Comparison of ENCODE assay signal across 24 cellular contexts in genomic region chr1:224137518-224137917, GRCh38. TPM values are rescaled to one million over a fixed set of nuclear protein-coding genes. Genes with fewer than 3 reads are reported as not detected.
A peak's percentile ranks its signal among the peaks of the same experiment; 100 is the strongest.
DNase-seq lines count a peak whose midpoint lies in the region; ATAC-seq and TF ChIP-seq lines count a peak whose summit lies in the region.
"Had no signal": no experiment of that assay in that cellular context is flagged by ENCODE, and none has a peak within 500 bp of the region (broad histone marks: within the 10 kb centered on the region; RNA-seq: fewer than 3 reads in every experiment).

No MANE protein-coding gene starts in this region.

- H3K9me3 ChIP-seq in Panc1 (ENCODE audit: control insufficient read depth, insufficient read depth, low read depth, low read length): no peaks in the 10 kb centered on the region
- H3K9me3 ChIP-seq: BLaER1, Caco-2, Peyer's patch had no signal

- H3K27me3 ChIP-seq in Panc1 (ENCODE audit: control insufficient read depth, insufficient read depth, low read length): no peaks in the 10 kb centered on the region
- H3K27me3 ChIP-seq: BLaER1, Peyer's patch had no signal

- TF ChIP-seq CTCF in 22Rv1 (IDR thresholded peaks at IDR 0.05): no peak
- TF ChIP-seq CTCF in C4-2B (conservative IDR thresholded peaks at IDR 0.05): no peak
- TF ChIP-seq CTCF in Panc1 (IDR thresholded peaks at IDR 0.05): no peak

- H3K27ac ChIP-seq in 22Rv1 (peak overlapping the region; percentile 5), C4-2B (peak overlapping the region; percentile 53; the same call in 1 of the 2 replicates), Panc1 (ENCODE audit: low read length) (no peak overlapping the region)
- H3K27ac ChIP-seq: BLaER1, HL-60, Peyer's patch had no signal

- H3K4me3 ChIP-seq in Panc1 (ENCODE audit: low read depth in 2 of 2, low read length in 2 of 2): no peak overlapping the region
- H3K4me3 ChIP-seq: BLaER1, Peyer's patch had no signal

- DNase-seq in Panc1 (ENCODE audit: low read depth, low spot score) (no peak), left lobe of liver (ENCODE audit: low spot score) (no peak), NCI-H2171 (lab: John Stamatoyannopoulos, UW) (no peak)
- DNase-seq: ACHN; Caco-2; CD4-positive, alpha-beta memory T cell; DMS 273 treated with DMSO at 0.1 percent for 48 hours; DND-41; HFFc6; KG1; NCI-H1092 treated with DMSO at 0.1 percent for 48 hours; NCI-H1436 treated with DMSO at 0.1 percent for 48 hours; NCI-H1930; NCI-H226; NCI-H510A treated with DMSO at 0.1 percent for 48 hours; NCI-H748 treated with DMSO at 0.1 percent for 48 hours; Peyer's patch had no signal

- CTCF ChIA-PET in Panc1 (lab: Charles Lee): no interaction called here

- no peaks in the 10 kb centered on the region for H3K4me1 ChIP-seq in Panc1 (ENCODE audit: control insufficient read depth, insufficient read depth, low read length)
- H3K4me1 ChIP-seq: BLaER1, Peyer's patch had no signal

- BruUV-seq in Panc1 (replicated peaks; lab: Mats Ljungman, UMichigan): TSS peak; percentile 39

- POLR2A ChIA-PET in Panc1 (lab: Charles Lee): no interaction called here

- H3K36me3 ChIP-seq in Panc1 (ENCODE audit: control insufficient read depth, insufficient read depth, low read length): peaks cover 10% of the 10 kb centered on the region; the same call in 1 of the 2 replicates

- intact Hi-C loops in Panc1 (cut with micrococcal nuclease; ENCODE audit: unreplicated experiment): no loop called here

- in situ Hi-C loops in Panc1 (cut with HindIII; ENCODE audit: low pct_unique_long_range_greater_than_20kb, low sequenced_read_pairs): no loop called here

- 0 out of 2 replicates have a peak, but pooled peaks have one; percentile 21 for ATAC-seq in Panc1
- peak; percentile 52 for ATAC-seq in left lobe of liver
- no peak for ATAC-seq in GM21360 (IDR thresholded peaks at IDR 0.05; ENCODE audit: unreplicated experiment)
- no peak for ATAC-seq in HG03521 (IDR thresholded peaks at IDR 0.05; ENCODE audit: unreplicated experiment)
- ATAC-seq: SK-N-SH treated with all-trans-retinoic acid at 6 μM for 48 hours had no signal

RNA-seq across cellular contexts. Expression of gene FBXO28, which starts 23.6 kb away (rescaled TPM):
- total RNA-seq in Panc1 (2021; ENCODE audit: unreplicated experiment) (36.6 TPM), left lobe of liver (13.7 TPM)
- 19.0 TPM for polyA plus RNA-seq in Panc1 (2012; ENCODE audit: insufficient read length)

RNA-seq across cellular contexts. Expression of gene DEGS1, which starts 45.5 kb away (rescaled TPM):
- total RNA-seq in Panc1 (2021; ENCODE audit: unreplicated experiment) (82.8 TPM), left lobe of liver (17.2 TPM)
- 62.3 TPM for polyA plus RNA-seq in Panc1 (2012; ENCODE audit: insufficient read length)

Comparison
In these comparisons a context has a peak if more than half of its experiments do, and no peak if none do; other contexts are left out.
1. ATAC-seq: peak in Panc1 (single experiment) and left lobe of liver (single experiment); none in GM21360 (single experiment) and HG03521 (single experiment).